ENCODE assay signal across 1 cellular context in genomic region chr1:24363994-24364393, GRCh38.
TF ChIP-seq lines count a peak whose summit lies in the region.

No MANE protein-coding gene starts in this region.

TF ChIP-seq in IMR-90, 13 proteins besides CTCF, POLR2A, EP300 and RAD21:
- TF ChIP-seq MAFK (IDR thresholded peaks at IDR 0.05; ENCODE audit: low read depth, low read length) (no peak), SMC3 (IDR thresholded peaks at IDR 0.05; ENCODE audit: low read depth, low read length) (no peak), ELK1 (IDR thresholded peaks at IDR 0.05; ENCODE audit: borderline replicate concordance, low read depth, low read length) (no peak), BHLHE40 (IDR thresholded peaks at IDR 0.05; ENCODE audit: low read depth, low read length) (no peak), NFE2L2 (IDR thresholded peaks at IDR 0.05; ENCODE audit: low read depth, low read length) (no peak), RCOR1 (IDR thresholded peaks at IDR 0.05; ENCODE audit: insufficient replicate concordance, low read length) (no peak), CEBPB (IDR thresholded peaks at IDR 0.05; ENCODE audit: low read depth, low read length) (no peak), FOS (IDR thresholded peaks at IDR 0.05; ENCODE audit: low read depth, low read length) (no peak), MXI1 (IDR thresholded peaks at IDR 0.05; ENCODE audit: borderline replicate concordance, low read depth, low read length) (no peak), MAZ (IDR thresholded peaks at IDR 0.05; ENCODE audit: borderline replicate concordance, low read depth, low read length) (no peak), USF2 (IDR thresholded peaks at IDR 0.05; ENCODE audit: low read depth, low read length) (no peak), RFX5 (IDR thresholded peaks at IDR 0.05; ENCODE audit: low read depth, low read length) (no peak), CHD1 (IDR thresholded peaks at IDR 0.05; ENCODE audit: low read depth, low read length) (no peak)
